Comparison of ENCODE assay signal across 8 cellular contexts in genomic region chr7:6590645-6591110, GRCh38. TPM values are rescaled to one million over a fixed set of nuclear protein-coding genes. Genes with fewer than 3 reads are reported as not detected.
DNase-seq lines count a peak whose midpoint lies in the region; ATAC-seq, FAIRE-seq and TF ChIP-seq lines count a peak whose summit lies in the region.

No MANE protein-coding gene starts in this region.

- TF ChIP-seq CTCF in A549 (IDR thresholded peaks at IDR 0.05), result no peak

- no peak for FAIRE-seq in A549 (lab: Jason Lieb, UNC)

- H3K27me3 ChIP-seq in naive thymus-derived CD4-positive, alpha-beta T cell (ENCODE audit: control insufficient read depth in 2 of 2, insufficient read depth in 2 of 2, low read length in 2 of 2), result no peaks in the 10 kb centered on the region

- no peaks in the 10 kb centered on the region for H3K9me3 ChIP-seq in A549
- no peaks in the 10 kb centered on the region for H3K9me3 ChIP-seq in naive thymus-derived CD4-positive, alpha-beta T cell (ENCODE audit: control insufficient read depth in 2 of 3, low read length in 3 of 3)

- TF ChIP-seq EP300 in A549 (IDR thresholded peaks at IDR 0.05), result no peak

- no peak for TF ChIP-seq RAD21 in A549 (conservative IDR thresholded peaks at IDR 0.05 in 1 of 2, IDR thresholded peaks at IDR 0.05 in 1 of 2)

- peak overlapping the region; percentile 88 for H3K4me3 Mint-ChIP-seq in dendritic cell treated with granulocyte-macrophage colony-stimulating factor and Interleukin-4, amounts not matched to agents 40 ng/mL and 50 ng/mL, for 4 days
- peak overlapping the region; percentile 88 to 98 (median 94) for H3K4me3 Mint-ChIP-seq in naive thymus-derived CD4-positive, alpha-beta T cell

- no peaks in the 10 kb centered on the region for H3K9me3 Mint-ChIP-seq in dendritic cell treated with granulocyte-macrophage colony-stimulating factor and Interleukin-4, amounts not matched to agents 40 ng/mL and 50 ng/mL, for 4 days
- peaks cover 0 to 7% (median 0%) of the 10 kb centered on the region in 11 donors for H3K9me3 Mint-ChIP-seq in naive thymus-derived CD4-positive, alpha-beta T cell

- peak overlapping the region; percentile 72 for H3K4me2 ChIP-seq in A549

- CTCF ChIA-PET in A549 (lab: Yijun Ruan, JAX), result interaction anchor here (0.7 to 4.7 kb wide), 17 partner anchors 10 to 733 kb away, joined by 3 to 58 read pairs (median 5); partner anchors contain the start of genes ZDHHC4 and ZNF12
- CTCF ChIA-PET in naive thymus-derived CD4-positive, alpha-beta T cell (lab: Charles Lee), result interaction anchor here (0.6 to 1.2 kb wide), 3 partner anchors 13 to 72 kb away, joined by 3 to 8 read pairs (median 3); partner anchors contain the start of gene ZDHHC4

- H3K27ac Mint-ChIP-seq in dendritic cell treated with granulocyte-macrophage colony-stimulating factor and Interleukin-4, amounts not matched to agents 40 ng/mL and 50 ng/mL, for 4 days, result peak overlapping the region; percentile 83
- peak overlapping the region; percentile 89 to 97 (median 94) for H3K27ac Mint-ChIP-seq in naive thymus-derived CD4-positive, alpha-beta T cell

- no peak for TF ChIP-seq POLR2A in A549 (IDR thresholded peaks at IDR 0.05; ENCODE audit: low read length)

- H3K36me3 Mint-ChIP-seq in dendritic cell treated with granulocyte-macrophage colony-stimulating factor and Interleukin-4, amounts not matched to agents 40 ng/mL and 50 ng/mL, for 4 days (ENCODE audit: low read depth), result peaks cover 76% of the 10 kb centered on the region
- peaks cover 0 to 23% (median 18%) of the 10 kb centered on the region in 5 donors for H3K36me3 Mint-ChIP-seq in naive thymus-derived CD4-positive, alpha-beta T cell

- 16% methylated on average over 10 of the region's 10 CpGs for WGBS in A549 (ENCODE audit: missing lambda C conversion rate)

- H3K4me3 ChIP-seq in A549, result peak overlapping the region; percentile 77
- H3K4me3 ChIP-seq in naive thymus-derived CD4-positive, alpha-beta T cell (ENCODE audit: low read length), result peak overlapping the region; percentile 77

- no peaks in the 10 kb centered on the region for H3K27me3 Mint-ChIP-seq in dendritic cell treated with granulocyte-macrophage colony-stimulating factor and Interleukin-4, amounts not matched to agents 40 ng/mL and 50 ng/mL, for 4 days
- H3K27me3 Mint-ChIP-seq in naive thymus-derived CD4-positive, alpha-beta T cell, result no peaks in the 10 kb centered on the region

- peaks cover 17% of the 10 kb centered on the region for H3K4me1 Mint-ChIP-seq in dendritic cell treated with granulocyte-macrophage colony-stimulating factor and Interleukin-4, amounts not matched to agents 40 ng/mL and 50 ng/mL, for 4 days (ENCODE audit: low read depth)
- H3K4me1 Mint-ChIP-seq in naive thymus-derived CD4-positive, alpha-beta T cell, result peaks cover 10 to 35% (median 18%) of the 10 kb centered on the region in 7 donors

- peaks cover 0 to 51% (median 19%) of the 10 kb centered on the region in 3 experiments for H3K36me3 ChIP-seq in naive thymus-derived CD4-positive, alpha-beta T cell (ENCODE audit: control insufficient read depth in 2 of 3, insufficient read depth in 3 of 3, low read length in 3 of 3)

- H3K27ac ChIP-seq in A549, result peak overlapping the region; percentile 89 to 92
- peak overlapping the region; percentile 88 for H3K27ac ChIP-seq in naive thymus-derived CD4-positive, alpha-beta T cell (ENCODE audit: low read depth, low read length)

- intact Hi-C loops in dendritic cell treated with granulocyte-macrophage colony-stimulating factor and Interleukin-4, amounts not matched to agents 40 ng/mL and 50 ng/mL, for 4 days (cut with micrococcal nuclease), result loop anchor here (1.0 kb wide), 1 partner anchor 13 kb away; the partner anchor contains the start of gene ZDHHC4
- intact Hi-C loops in naive thymus-derived CD4-positive, alpha-beta T cell (cut with micrococcal nuclease), result loop anchor here (1.0 to 5.0 kb wide), 8 partner anchors 13 to 734 kb away; partner anchors contain the start of genes ZDHHC4 (in 2 of the 2) and ZNF316 (in 1 of the 2)

- peaks cover 11% of the 10 kb centered on the region for H3K4me1 ChIP-seq in A549
- peaks cover 14 to 19% of the 10 kb centered on the region in 2 donors for H3K4me1 ChIP-seq in naive thymus-derived CD4-positive, alpha-beta T cell (ENCODE audit: control insufficient read depth in 2 of 2, insufficient read depth in 2 of 2, low read length in 2 of 2)

- ATAC-seq in A549 (peak; percentile 75 to 83), GM19328 (IDR thresholded peaks at IDR 0.05; ENCODE audit: unreplicated experiment) (peak; percentile 18), HG03521 (IDR thresholded peaks at IDR 0.05; ENCODE audit: unreplicated experiment) (no peak), HG02763 (IDR thresholded peaks at IDR 0.05; ENCODE audit: unreplicated experiment) (no peak)
- ATAC-seq in naive thymus-derived CD4-positive, alpha-beta T cell, result no peak

- DNase-seq in A549 (ENCODE audit: low read depth in 1 of 2, low spot score in 1 of 2), result peak in 1 of 2 experiments; percentile 54
- peak; percentile 62 for DNase-seq in NAMALWA (ENCODE audit: low spot score)
- peak in 1 of 9 donors; percentile 22 for DNase-seq in naive thymus-derived CD4-positive, alpha-beta T cell
- DNase-seq in activated effector memory CD4-positive, alpha-beta T cell treated with Interleukin-2 at 50 U/mL for 16 hours, result no peak

- POLR2A ChIA-PET in A549 (lab: Yijun Ruan, JAX), result interaction anchor here (1.7 to 2.0 kb wide), 2 partner anchors 10 to 13 kb away, joined by 7 to 15 read pairs; partner anchors contain the start of gene ZDHHC4
- POLR2A ChIA-PET in naive thymus-derived CD4-positive, alpha-beta T cell (lab: Charles Lee), result interaction anchor here (0.9 to 2.3 kb wide), 10 partner anchors 10 to 768 kb away, joined by 3 to 14 read pairs (median 4); partner anchors contain the start of gene ZDHHC4

TF ChIP-seq in A549, 52 proteins besides CTCF, POLR2A, EP300 and RAD21 (continues in another document):
- no peak for TF ChIP-seq MAFK (IDR thresholded peaks at IDR 0.05; ENCODE audit: partially characterized antibody)
- no peak for TF ChIP-seq HES2 (IDR thresholded peaks at IDR 0.05)
- TF ChIP-seq NR3C1 (IDR thresholded peaks at IDR 0.05), result no peak

RNA-seq across cellular contexts. Expression of gene INTS15, which starts 0.9 kb away (rescaled TPM):
- polyA plus RNA-seq in A549 (2011; rRNA removed) (23.4 and 26.1 TPM in 2 replicates), A549 (2017; fragmentation: RNase III; extraction: RNeasy Plus Mini Kit Qiagen cat#74134 plus additional on column Dnase treatment) (13.6 to 14.7 TPM (median 14.5 TPM) in 3 replicates)
- 23.7 and 24.5 TPM in 2 replicates for polyA plus RNA-seq in A549 (2012; cell fraction: cytosol; rRNA removed)
- 26.2 and 31.6 TPM in 2 replicates for polyA plus RNA-seq in A549 (2012; cell fraction: nucleus; rRNA removed)
- polyA minus RNA-seq in A549 (2011; rRNA and poly(A)+ RNA removed), result 21.3 and 23.8 TPM in 2 replicates
- total RNA-seq in naive thymus-derived CD4-positive, alpha-beta T cell, result 10 to 100 TPM; 39.9 to 69.1 (median 56.5) TPM
- 10 to 100 TPM; 29.7 to 51.8 TPM for polyA plus RNA-seq in naive thymus-derived CD4-positive, alpha-beta T cell

RNA-seq across cellular contexts. Expression of gene ZDHHC4, which starts 13.4 kb away (rescaled TPM):
- polyA plus RNA-seq in A549 (2011; rRNA removed) (118 and 149 TPM in 2 replicates), A549 (2017; fragmentation: RNase III; extraction: RNeasy Plus Mini Kit Qiagen cat#74134 plus additional on column Dnase treatment) (37.0 to 43.3 TPM (median 42.8 TPM) in 3 replicates)
- 63.7 and 69.6 TPM in 2 replicates for polyA plus RNA-seq in A549 (2012; cell fraction: cytosol; rRNA removed)
- 43.7 and 74.3 TPM in 2 replicates for polyA plus RNA-seq in A549 (2012; cell fraction: nucleus; rRNA removed)
- 128 and 141 TPM in 2 replicates for polyA minus RNA-seq in A549 (2011; rRNA and poly(A)+ RNA removed)
- total RNA-seq in naive thymus-derived CD4-positive, alpha-beta T cell, result 10 to 100 TPM; 25.2 to 42.2 (median 31.8) TPM
- 10 to 100 TPM; 65.9 to 82.1 TPM for polyA plus RNA-seq in naive thymus-derived CD4-positive, alpha-beta T cell

RNA-seq across cellular contexts. Expression of gene ZNF853, which starts 24.7 kb away (rescaled TPM):
- polyA plus RNA-seq in A549 (2011; rRNA removed) (2.2 and 2.7 TPM in 2 replicates), A549 (2017; fragmentation: RNase III; extraction: RNeasy Plus Mini Kit Qiagen cat#74134 plus additional on column Dnase treatment) (1.6 to 2.1 TPM (median 1.8 TPM) in 3 replicates)
- polyA plus RNA-seq in A549 (2012; cell fraction: cytosol; rRNA removed), result 1.5 and 2.7 TPM in 2 replicates
- polyA plus RNA-seq in A549 (2012; cell fraction: nucleus; rRNA removed), result 1.6 and 1.7 TPM in 2 replicates
- 6.8 and 8.7 TPM in 2 replicates for polyA minus RNA-seq in A549 (2011; rRNA and poly(A)+ RNA removed)
- 1 to 10 TPM in 4 of 5 experiments, under 1 TPM in 1; 0.15 to 5.3 (median 3.8) TPM for total RNA-seq in naive thymus-derived CD4-positive, alpha-beta T cell
- polyA plus RNA-seq in naive thymus-derived CD4-positive, alpha-beta T cell, result 1 to 10 TPM in 1 of 2 donors, under 1 TPM in 1; 0.50 to 2.9 TPM

RNA-seq across cellular contexts. Expression of gene GRID2IP, which starts 39.4 kb away (rescaled TPM):
- polyA plus RNA-seq in A549 (2011; rRNA removed) (0.03 TPM in 1 of 2 replicates, not detected in the other), A549 (2017; fragmentation: RNase III; extraction: RNeasy Plus Mini Kit Qiagen cat#74134 plus additional on column Dnase treatment) (0.03 TPM in 1 of 3 replicates, not detected in the others)
- polyA plus RNA-seq in A549 (2012; cell fraction: cytosol; rRNA removed), result 0.01 TPM in 1 of 2 replicates, not detected in the other
- 0.02 TPM in 1 of 2 replicates, not detected in the other for polyA plus RNA-seq in A549 (2012; cell fraction: nucleus; rRNA removed)
- not detected in 2 replicates for polyA minus RNA-seq in A549 (2011; rRNA and poly(A)+ RNA removed)
- total RNA-seq in naive thymus-derived CD4-positive, alpha-beta T cell, result 1 to 10 TPM in 2 of 5 experiments, under 1 TPM in 2, not detected in 1; 0.24 to 1.5 (median 1.1) TPM
- not detected for polyA plus RNA-seq in naive thymus-derived CD4-positive, alpha-beta T cell

RNA-seq across cellular contexts. Expression of gene ZNF316, which starts 46.4 kb away (rescaled TPM):
- polyA plus RNA-seq in A549 (2011; rRNA removed), result 6.3 and 7.5 TPM in 2 replicates
- 5.0 and 7.1 TPM in 2 replicates for polyA plus RNA-seq in A549 (2012; cell fraction: cytosol; rRNA removed)
- 21.7 and 28.7 TPM in 2 replicates for polyA plus RNA-seq in A549 (2012; cell fraction: nucleus; rRNA removed)
- polyA plus RNA-seq in A549 (2017; fragmentation: RNase III; extraction: RNeasy Plus Mini Kit Qiagen cat#74134 plus additional on column Dnase treatment), result 16.5 to 21.2 TPM (median 18.9 TPM) in 3 replicates
- 5.7 and 5.8 TPM in 2 replicates for polyA minus RNA-seq in A549 (2011; rRNA and poly(A)+ RNA removed)
- total RNA-seq in naive thymus-derived CD4-positive, alpha-beta T cell, result 10 to 100 TPM; 24.5 to 71.6 (median 55.4) TPM
- 1 to 10 TPM in 1 of 2 donors, under 1 TPM in 1; 0.66 to 4.4 TPM for polyA plus RNA-seq in naive thymus-derived CD4-positive, alpha-beta T cell

Comparison
In these comparisons a context has a peak if more than half of its experiments do, and no peak if none do; other contexts are left out.
1. ATAC-seq: peak in A549 (2 of 2) and GM19328 (single experiment); none in naive thymus-derived CD4-positive, alpha-beta T cell (single experiment), HG03521 (single experiment) and HG02763 (single experiment).